19 cellular contexts compared by ENCODE assay signal in genomic region chr13:71460179-71460578, GRCh38.
DNase-seq lines count a peak whose midpoint lies in the region; ATAC-seq, FAIRE-seq and TF ChIP-seq lines count a peak whose summit lies in the region.
"Had no signal": no experiment of that assay in that cellular context is flagged by ENCODE, and none has a peak within 500 bp of the region (broad histone marks: within the 10 kb centered on the region; RNA-seq: fewer than 3 reads in every experiment).

No MANE protein-coding gene starts in this region.

- no peaks in the 10 kb centered on the region for H3K36me3 ChIP-seq in left ventricle myocardium inferior
- H3K36me3 ChIP-seq: BLaER1, neutrophil, stomach had no signal

- intact Hi-C loops in left ventricle myocardium inferior (cut with micrococcal nuclease), result no loop called here

- peaks cover 17% of the 10 kb centered on the region for H3K4me1 ChIP-seq in left ventricle myocardium inferior
- H3K4me1 ChIP-seq: stomach had no signal

- ATAC-seq in GM21390 (IDR thresholded peaks at IDR 0.05; ENCODE audit: unreplicated experiment) (peak; percentile 76), HG03460 (IDR thresholded peaks at IDR 0.05; ENCODE audit: unreplicated experiment) (peak; percentile 50), GM21717 (IDR thresholded peaks at IDR 0.05; ENCODE audit: unreplicated experiment) (no peak)
- ATAC-seq: right cardiac atrium had no signal

- no peaks in the 10 kb centered on the region for H3K27me3 ChIP-seq in left ventricle myocardium inferior (ENCODE audit: low read depth)
- H3K27me3 ChIP-seq: BLaER1, hepatocyte, neutrophil, stomach had no signal

- no peaks in the 10 kb centered on the region for H3K9me3 ChIP-seq in left ventricle myocardium inferior (replicated peaks)
- H3K9me3 ChIP-seq: BLaER1, neutrophil, stomach had no signal

- peak; percentile 10 for DNase-seq in Caki2 (ENCODE audit: low read depth)
- DNase-seq in NCI-H82 treated with DMSO at 0.1 percent for 48 hours (lab: John Stamatoyannopoulos, UW; ENCODE audit: unreplicated experiment), result no peak
- no peak for DNase-seq in left ventricle myocardium inferior
- DNase-seq in NCI-H2081 treated with DMSO at 0.1 percent for 48 hours (lab: John Stamatoyannopoulos, UW), result no peak
- DNase-seq: activated CD4-positive, alpha-beta T cell treated with anti-CD3 and anti-CD28 coated beads for 1 hour; effector memory CD4-positive, alpha-beta T cell; NCI-H187; NCI-H510A; right cardiac atrium; SIG-M5; stomach had no signal

- H3K27ac ChIP-seq in left ventricle myocardium inferior (replicated peaks), result no peak overlapping the region
- H3K27ac ChIP-seq: BLaER1, hepatocyte, neutrophil, stomach had no signal

- TF ChIP-seq CTCF in left ventricle myocardium inferior (IDR thresholded peaks at IDR 0.05; ENCODE audit: borderline replicate concordance), result no peak

- no peak overlapping the region for H3K4me3 ChIP-seq in left ventricle myocardium inferior
- H3K4me3 ChIP-seq: BLaER1, hepatocyte, stomach had no signal

- in situ Hi-C loops in Caki2 (cut with HindIII; ENCODE audit: low pct_unique_long_range_greater_than_20kb, low sequenced_read_pairs), result no loop called here

- FAIRE-seq in endometrium (lab: Jason Lieb, UNC), result peak; percentile 18
- FAIRE-seq: GM18507 had no signal
